10 cellular contexts compared by ENCODE assay signal in genomic region chr5:139091439-139092156, GRCh38.
DNase-seq lines count a peak whose midpoint lies in the region; ATAC-seq, FAIRE-seq and TF ChIP-seq lines count a peak whose summit lies in the region.
"Had no signal": no experiment of that assay in that cellular context is flagged by ENCODE, and none has a peak within 500 bp of the region (broad histone marks: within the 10 kb centered on the region; RNA-seq: fewer than 3 reads in every experiment).

No MANE protein-coding gene starts in this region.

- peaks cover 3% of the 10 kb centered on the region for H3K36me3 Mint-ChIP-seq in chondrocyte (ENCODE audit: low read depth)
- peaks cover 0 to 5% of the 10 kb centered on the region in 2 donors for H3K36me3 Mint-ChIP-seq in activated naive CD4-positive, alpha-beta T cell treated with anti-CD3 and anti-CD28 coated beads, Interleukin-2, amount 50 U/mL, for 72 hours
- H3K36me3 Mint-ChIP-seq in CD4-positive, alpha-beta T cell (ENCODE audit: low read depth) = no peaks in the 10 kb centered on the region

- no peaks in the 10 kb centered on the region for H3K9me3 Mint-ChIP-seq in chondrocyte (ENCODE audit: low read depth)
- H3K9me3 Mint-ChIP-seq in activated naive CD4-positive, alpha-beta T cell treated with anti-CD3 and anti-CD28 coated beads, Interleukin-2, amount 50 U/mL, for 72 hours = no peaks in the 10 kb centered on the region
- no peaks in the 10 kb centered on the region for H3K9me3 Mint-ChIP-seq in CD4-positive, alpha-beta T cell
- H3K9me3 Mint-ChIP-seq: immature natural killer cell; T-helper 1 cell treated with Interleukin-12 subunit alpha and Interleukin-12 subunit beta and Interleukin-4 antibody, amounts not matched to agents 30 μg/mL and 1 μg/mL, for 36 hours had no signal

- no peaks in the 10 kb centered on the region for H3K27me3 Mint-ChIP-seq in chondrocyte (ENCODE audit: low read depth)
- no peaks in the 10 kb centered on the region for H3K27me3 Mint-ChIP-seq in CD4-positive, alpha-beta T cell

- no peak overlapping the region for H3K4me3 Mint-ChIP-seq in chondrocyte (ENCODE audit: unreplicated experiment)
- H3K4me3 Mint-ChIP-seq in CD4-positive, alpha-beta T cell = no peak overlapping the region
- H3K4me3 Mint-ChIP-seq: immature natural killer cell; T-helper 1 cell treated with Interleukin-12 subunit alpha and Interleukin-12 subunit beta and Interleukin-4 antibody, amounts not matched to agents 30 μg/mL and 1 μg/mL, for 36 hours had no signal

- peaks cover 10% of the 10 kb centered on the region for H3K4me1 Mint-ChIP-seq in chondrocyte (ENCODE audit: low read depth)
- peaks cover 4% of the 10 kb centered on the region for H3K4me1 Mint-ChIP-seq in CD4-positive, alpha-beta T cell (ENCODE audit: low read depth)

- CTCF ChIA-PET in CD4-positive, alpha-beta T cell (lab: Charles Lee) = no interaction called here

- no peak overlapping the region for H3K27ac Mint-ChIP-seq in chondrocyte (ENCODE audit: unreplicated experiment)
- no peak overlapping the region for H3K27ac Mint-ChIP-seq in activated naive CD4-positive, alpha-beta T cell treated with anti-CD3 and anti-CD28 coated beads, Interleukin-2, amount 50 U/mL, for 72 hours
- H3K27ac Mint-ChIP-seq in CD4-positive, alpha-beta T cell = no peak overlapping the region
- H3K27ac Mint-ChIP-seq: immature natural killer cell; T-helper 1 cell treated with Interleukin-12 subunit alpha and Interleukin-12 subunit beta and Interleukin-4 antibody, amounts not matched to agents 30 μg/mL and 1 μg/mL, for 36 hours had no signal

- H3K27ac ChIP-seq in CD4-positive, alpha-beta T cell (ENCODE audit: low read depth, low read length) = no peak overlapping the region

- intact Hi-C loops in CD4-positive, alpha-beta T cell (cut with DNase I, micrococcal nuclease) = no loop called here

- POLR2A ChIA-PET in CD4-positive, alpha-beta T cell (lab: Charles Lee) = no interaction called here

- TF ChIP-seq CTCF in D721Med (IDR thresholded peaks at IDR 0.05; ENCODE audit: insufficient read depth, missing control alignments) = peak; percentile 35
- peak; percentile 62 for TF ChIP-seq CTCF in chondrocyte (IDR thresholded peaks at IDR 0.05)
- no peak for TF ChIP-seq CTCF in CD4-positive, alpha-beta T cell (IDR thresholded peaks at IDR 0.05)

- no peak for FAIRE-seq in D721Med (lab: Jason Lieb, UNC)
- FAIRE-seq in HTR-8/SVneo (lab: Jason Lieb, UNC) = no peak

- no peak for ATAC-seq in activated naive CD4-positive, alpha-beta T cell treated with anti-CD3 and anti-CD28 coated beads, Interleukin-2, amount 50 U/mL, for 72 hours
- no peak for ATAC-seq in CD4-positive, alpha-beta T cell (ENCODE audit: poor library complexity)

- no peaks in the 10 kb centered on the region for H3K27me3 ChIP-seq in CD4-positive, alpha-beta T cell (ENCODE audit: control insufficient read depth, insufficient read depth, low read length)

- no peak for DNase-seq in D721Med (ENCODE audit: insufficient read length, low spot score)
- peak; percentile 20 for DNase-seq in M059J (ENCODE audit: low read depth)
- no peak for DNase-seq in chondrocyte (ENCODE audit: low spot score)
- DNase-seq in midbrain (lab: John Stamatoyannopoulos, UW) = peak; percentile 68
- DNase-seq in HTR-8/SVneo (ENCODE audit: insufficient read length, low spot score) = no peak
- DNase-seq in activated naive CD4-positive, alpha-beta T cell treated with anti-CD3 and anti-CD28 coated beads, Interleukin-2, amount 50 U/mL, for 72 hours (ENCODE audit: low spot score in 2 of 2) = no peak
- no peak for DNase-seq in RPMI8226
- DNase-seq in CD4-positive, alpha-beta T cell = no peak
- DNase-seq: immature natural killer cell had no signal

- H3K9me3 ChIP-seq in CD4-positive, alpha-beta T cell (ENCODE audit: control insufficient read depth, low read length) = no peaks in the 10 kb centered on the region

Comparison
In these comparisons a context has a peak if more than half of its experiments do, and no peak if none do; other contexts are left out.
1. DNase-seq: peak in M059J (single experiment) and midbrain (single experiment); none in D721Med (single experiment), chondrocyte (single experiment), HTR-8/SVneo (single experiment), activated naive CD4-positive, alpha-beta T cell treated with anti-CD3 and anti-CD28 coated beads, Interleukin-2, amount 50 U/mL, for 72 hours (0 of 2), RPMI8226 (single experiment) and CD4-positive, alpha-beta T cell (0 of 10).